ENCODE assay signal across 23 cellular contexts in genomic region chr1:54610048-54610447, GRCh38. TPM values are rescaled to one million over a fixed set of nuclear protein-coding genes. Genes with fewer than 3 reads are reported as not detected.
DNase-seq lines count a peak whose midpoint lies in the region; ATAC-seq and TF ChIP-seq lines count a peak whose summit lies in the region.
"Had no signal": no experiment of that assay in that cellular context is flagged by ENCODE, and none has a peak within 500 bp of the region (broad histone marks: within the 10 kb centered on the region; RNA-seq: fewer than 3 reads in every experiment).

No MANE protein-coding gene starts in this region.

- H3K27ac Mint-ChIP-seq in GM23338 (peak overlapping the region; percentile 59; the same call in 1 of the 2 replicates), neural progenitor cell (no peak overlapping the region)
- H3K27ac Mint-ChIP-seq in CD8-positive, alpha-beta memory T cell = no peak overlapping the region
- H3K27ac Mint-ChIP-seq: naive B cell had no signal

- H3K79me2 ChIP-seq in GM23338 (replicated peaks; ENCODE audit: insufficient read depth) = no peaks in the 10 kb centered on the region
- H3K79me2 ChIP-seq in neural progenitor cell (ENCODE audit: low read depth) = no peaks in the 10 kb centered on the region
- H3K79me2 ChIP-seq: parathyroid adenoma had no signal

- H3K4me1 ChIP-seq in GM23338 (ENCODE audit: insufficient read depth) = peaks cover 4% of the 10 kb centered on the region; the same call in 1 of the 2 replicates
- peaks cover 13% of the 10 kb centered on the region for H3K4me1 ChIP-seq in neural progenitor cell
- peaks cover 2% of the 10 kb centered on the region for H3K4me1 ChIP-seq in CD8-positive, alpha-beta memory T cell (ENCODE audit: insufficient read depth, low read length)
- H3K4me1 ChIP-seq: HAP-1, parathyroid adenoma, thyroid gland had no signal

- no peaks in the 10 kb centered on the region for H3F3A ChIP-seq in GM23338 (replicated peaks; ENCODE audit: low read depth)
- peaks cover 8% of the 10 kb centered on the region for H3F3A ChIP-seq in neural progenitor cell (ENCODE audit: low read depth)

- H3K27me3 ChIP-seq in GM23338 (ENCODE audit: insufficient read depth) = no peaks in the 10 kb centered on the region
- no peaks in the 10 kb centered on the region for H3K27me3 ChIP-seq in neural progenitor cell
- H3K27me3 ChIP-seq in CD8-positive, alpha-beta memory T cell (ENCODE audit: insufficient read depth, low read length, poor library complexity, severe bottlenecking) = no peaks in the 10 kb centered on the region
- H3K27me3 ChIP-seq: MG63, thyroid gland had no signal

- no peak overlapping the region for H2AFZ ChIP-seq in GM23338
- H2AFZ ChIP-seq in neural progenitor cell (replicated peaks) = no peak overlapping the region
- H2AFZ ChIP-seq: parathyroid adenoma had no signal

- no peak overlapping the region for H3K4me3 ChIP-seq in GM23338
- no peak overlapping the region for H3K4me3 ChIP-seq in foreskin fibroblast (ENCODE audit: low read depth in 1 of 2, low read length in 2 of 2)
- no peak overlapping the region for H3K4me3 ChIP-seq in neural progenitor cell
- no peak overlapping the region for H3K4me3 ChIP-seq in CD8-positive, alpha-beta memory T cell (ENCODE audit: low read length)
- H3K4me3 ChIP-seq: HAP-1, MG63, thyroid gland had no signal

- no peaks in the 10 kb centered on the region for H3K9me3 ChIP-seq in neural progenitor cell (ENCODE audit: low read depth)
- H3K9me3 ChIP-seq in CD8-positive, alpha-beta memory T cell (ENCODE audit: low read length) = no peaks in the 10 kb centered on the region
- H3K9me3 ChIP-seq: HAP-1, MG63, thyroid gland had no signal

- peaks cover 18% of the 10 kb centered on the region for H3K27me3 Mint-ChIP-seq in GM23338 (ENCODE audit: insufficient read depth, low read depth, poor library complexity)
- H3K27me3 Mint-ChIP-seq in neural progenitor cell (ENCODE audit: insufficient read depth, low read depth) = peaks cover 11% of the 10 kb centered on the region
- peaks cover 3 to 5% of the 10 kb centered on the region in 2 donors for H3K27me3 Mint-ChIP-seq in CD8-positive, alpha-beta memory T cell

- CTCF ChIA-PET in CD8-positive, alpha-beta memory T cell (lab: Charles Lee) = interaction anchor here (1.7 kb wide), 1 partner anchor 11 kb away, joined by 4 read pairs; no protein-coding TSS in a partner anchor

- H3K36me3 ChIP-seq in GM23338 (ENCODE audit: insufficient read depth) (no peaks in the 10 kb centered on the region), neural progenitor cell (no peaks in the 10 kb centered on the region)
- H3K36me3 ChIP-seq in CD8-positive, alpha-beta memory T cell (ENCODE audit: insufficient read depth, low read length) = no peaks in the 10 kb centered on the region
- H3K36me3 ChIP-seq: HAP-1, MG63 had no signal

- H3K36me3 Mint-ChIP-seq in GM23338 (ENCODE audit: low read depth) (no peaks in the 10 kb centered on the region), neural progenitor cell (no peaks in the 10 kb centered on the region)
- no peaks in the 10 kb centered on the region for H3K36me3 Mint-ChIP-seq in CD8-positive, alpha-beta memory T cell
- H3K36me3 Mint-ChIP-seq: naive B cell had no signal

- H3K4me2 ChIP-seq in GM23338 = no peak overlapping the region
- H3K4me2 ChIP-seq in neural progenitor cell = no peak overlapping the region

- no peaks in the 10 kb centered on the region for H3K9me2 ChIP-seq in GM23338 (ENCODE audit: insufficient read depth)

- H3K4me3 Mint-ChIP-seq in GM23338 (no peak overlapping the region), neural progenitor cell (no peak overlapping the region)
- H3K4me3 Mint-ChIP-seq in CD8-positive, alpha-beta memory T cell = peak overlapping the region in 1 of 7 donors; percentile 59
- H3K4me3 Mint-ChIP-seq: naive B cell had no signal

- POLR2A ChIA-PET in CD8-positive, alpha-beta memory T cell (lab: Charles Lee) = no interaction called here

- no peak overlapping the region for H3K9ac ChIP-seq in neural progenitor cell
- H3K9ac ChIP-seq: parathyroid adenoma had no signal

- TF ChIP-seq CTCF in GM23338 (conservative IDR thresholded peaks at IDR 0.05; ENCODE audit: low read depth in 2 of 2) (no peak), foreskin fibroblast (IDR thresholded peaks at IDR 0.05; ENCODE audit: low read depth, low read length) (no peak), neural progenitor cell (IDR thresholded peaks at IDR 0.05) (no peak)

- H3K9me3 Mint-ChIP-seq in GM23338 (no peaks in the 10 kb centered on the region), neural progenitor cell (no peaks in the 10 kb centered on the region)
- H3K9me3 Mint-ChIP-seq in CD8-positive, alpha-beta memory T cell = no peaks in the 10 kb centered on the region
- H3K9me3 Mint-ChIP-seq: naive B cell had no signal

- ATAC-seq in GM23338 = peak; percentile 62
- ATAC-seq in HG03457 (IDR thresholded peaks at IDR 0.05; ENCODE audit: unreplicated experiment) = no peak

- H3K27ac ChIP-seq in GM23338 (ENCODE audit: low read depth) = no peak overlapping the region
- no peak overlapping the region for H3K27ac ChIP-seq in neural progenitor cell
- H3K27ac ChIP-seq in CD8-positive, alpha-beta memory T cell (ENCODE audit: low read depth, low read length) = no peak overlapping the region
- H3K27ac ChIP-seq: parathyroid adenoma, thyroid gland had no signal

- peak; percentile 80 for DNase-seq in GM23338 (ENCODE audit: low spot score)
- DNase-seq in NCI-H226 = peak; percentile 67
- peak; percentile 7 to 22 for DNase-seq in foreskin fibroblast
- peak; percentile 20 for DNase-seq in neural progenitor cell (ENCODE audit: low spot score)
- no peak for DNase-seq in NCI-H1694 treated with DMSO at 0.1 percent for 48 hours (lab: John Stamatoyannopoulos, UW)
- DNase-seq in CD8-positive, alpha-beta memory T cell = no peak
- DNase-seq: activated CD4-positive, alpha-beta T cell treated with anti-CD3 and anti-CD28 coated beads for 4 hours; activated effector memory CD4-positive, alpha-beta T cell treated with Interleukin-2 at 50 U/mL for 16 hours; central memory CD4-positive, alpha-beta T cell; effector memory CD4-positive, alpha-beta T cell; naive B cell; NCI-H187; NCI-H510A; stimulated activated CD4-positive, alpha-beta T cell treated with anti-CD3 and anti-CD28 coated beads, Interleukin-1b, Interleukin-23, amount 100 ng/mL, for 48 hours; stimulated activated naive CD4-positive, alpha-beta T cell; thyroid gland had no signal

- no peaks in the 10 kb centered on the region for H4K20me1 ChIP-seq in GM23338 (replicated peaks; ENCODE audit: insufficient read depth)
- no peaks in the 10 kb centered on the region for H4K20me1 ChIP-seq in neural progenitor cell (ENCODE audit: low read depth)

- H3K4me1 Mint-ChIP-seq in GM23338 (peaks cover 34% of the 10 kb centered on the region), neural progenitor cell (peaks cover 23% of the 10 kb centered on the region)
- peaks cover 0 to 5% (median under 1%) of the 10 kb centered on the region in 3 donors for H3K4me1 Mint-ChIP-seq in CD8-positive, alpha-beta memory T cell

TF ChIP-seq in GM23338, 12 proteins besides CTCF, POLR2A, EP300 and RAD21 (continues in another document):
- TF ChIP-seq CREB1 (CRISPR knock-in tag; IDR thresholded peaks at IDR 0.05; ENCODE audit: low read depth) (no peak), ZNF331 (CRISPR knock-in tag; IDR thresholded peaks at IDR 0.05; ENCODE audit: low read depth) (no peak), STAT1 (IDR thresholded peaks at IDR 0.05; ENCODE audit: unreplicated experiment) (no peak), JUNB (IDR thresholded peaks at IDR 0.05; ENCODE audit: unreplicated experiment) (no peak), NANOG (IDR thresholded peaks at IDR 0.05; ENCODE audit: borderline replicate concordance) (no peak), ZNF114 (CRISPR knock-in tag; IDR thresholded peaks at IDR 0.05) (no peak), REST (IDR thresholded peaks at IDR 0.05; ENCODE audit: unreplicated experiment) (no peak)

RNA-seq across cellular contexts. Expression of gene FAM151A, which starts 13.3 kb away (rescaled TPM):
- total RNA-seq in GM23338 (2014; rRNA removed; shearing (Covaris generic)) = 0.10 TPM in 1 of 2 replicates, not detected in the other
- polyA plus RNA-seq in GM23338 (2016; fragmentation: Nextera tagmentation; extraction: Ambion mirVana) = not detected in 2 replicates
- total RNA-seq in neural progenitor cell (ENCODE audit: low replicate concordance) = not detected in 2 replicates
- not detected for total RNA-seq in CD8-positive, alpha-beta memory T cell
- polyA plus RNA-seq in CD8-positive, alpha-beta memory T cell = not detected
- total RNA-seq: lung microvascular endothelial cell, sciatic nerve, thyroid gland had no signal

RNA-seq across cellular contexts. Expression of gene MROH7, which starts 31.5 kb away (rescaled TPM):
- 0.17 TPM in 1 of 2 replicates, not detected in the other for total RNA-seq in GM23338 (2014; rRNA removed; shearing (Covaris generic))
- not detected in 2 replicates for polyA plus RNA-seq in GM23338 (2016; fragmentation: Nextera tagmentation; extraction: Ambion mirVana)
- total RNA-seq in neural progenitor cell (ENCODE audit: low replicate concordance) = 0.21 and 0.34 TPM in 2 replicates
- not detected for total RNA-seq in CD8-positive, alpha-beta memory T cell
- polyA plus RNA-seq in CD8-positive, alpha-beta memory T cell = not detected
- total RNA-seq: G401, lung microvascular endothelial cell had no signal

Comparison
In these comparisons a context has a peak if more than half of its experiments do, and no peak if none do; other contexts are left out.
1. DNase-seq: peak in GM23338 (single experiment), NCI-H226 (single experiment), foreskin fibroblast (2 of 2) and neural progenitor cell (single experiment); none in NCI-H1694 treated with DMSO at 0.1 percent for 48 hours (single experiment) and CD8-positive, alpha-beta memory T cell (0 of 5).